Comparison of ENCODE assay signal across 1 cellular context in genomic region chr22:30667486-30668305, GRCh38.
A peak's percentile ranks its signal among the peaks of the same experiment; 100 is the strongest.
TF ChIP-seq lines count a peak whose summit lies in the region.

DUSP18 (minus strand) TSS chr22:30667875; CDS start chr22:30664003, 3,872 bp downstream.

TF ChIP-seq in GM12878, 131 proteins besides CTCF, POLR2A, EP300 and RAD21 (continued from another document and continues in another):
- TF ChIP-seq REST (IDR thresholded peaks at IDR 0.05; ENCODE audit: low read depth, low read length), result no peak
- TF ChIP-seq SIN3A (IDR thresholded peaks at IDR 0.05; ENCODE audit: low read depth, low read length), result peak; percentile 86
- peak; percentile 88 for TF ChIP-seq MXI1 (IDR thresholded peaks at IDR 0.05; ENCODE audit: low read depth, low read length)
- TF ChIP-seq NKRF (conservative IDR thresholded peaks at IDR 0.05), result peak; percentile 95
- TF ChIP-seq YBX1 (IDR thresholded peaks at IDR 0.05), result no peak
- TF ChIP-seq TCF7 (IDR thresholded peaks at IDR 0.05; ENCODE audit: borderline replicate concordance), result no peak
- TF ChIP-seq WRNIP1 (IDR thresholded peaks at IDR 0.05; ENCODE audit: borderline replicate concordance, low read depth, low read length), result no peak
- TF ChIP-seq IRF3 (IDR thresholded peaks at IDR 0.05), result no peak
- peak; percentile 95 for TF ChIP-seq BMI1 (IDR thresholded peaks at IDR 0.05; ENCODE audit: borderline replicate concordance)
- TF ChIP-seq MEF2B (IDR thresholded peaks at IDR 0.05; ENCODE audit: partially characterized antibody, poor library complexity, severe bottlenecking), result peak; percentile 51
- peak; percentile 83 for TF ChIP-seq HDGF (IDR thresholded peaks at IDR 0.05)
- no peak for TF ChIP-seq ATF7 (IDR thresholded peaks at IDR 0.05; ENCODE audit: low read depth)
- no peak for TF ChIP-seq ZNF274 (IDR thresholded peaks at IDR 0.05; ENCODE audit: insufficient read depth, insufficient read length)
- TF ChIP-seq SMAD1 (IDR thresholded peaks at IDR 0.05; ENCODE audit: low read depth, partially characterized antibody), result no peak
- peak; percentile 89 for TF ChIP-seq YY1 (IDR thresholded peaks at IDR 0.05; ENCODE audit: low read depth, low read length)
- TF ChIP-seq ZSCAN29 (IDR thresholded peaks at IDR 0.05), result no peak
- no peak for TF ChIP-seq ZBTB33 (IDR thresholded peaks at IDR 0.05)
- no peak for TF ChIP-seq ZBTB4 (CRISPR knock-in tag; IDR thresholded peaks at IDR 0.05)
- TF ChIP-seq CBX3 (IDR thresholded peaks at IDR 0.05; ENCODE audit: borderline replicate concordance, low read depth), result no peak
- TF ChIP-seq SMARCA5 (IDR thresholded peaks at IDR 0.05), result no peak
- TF ChIP-seq ESRRA (IDR thresholded peaks at IDR 0.05; ENCODE audit: low read length), result no peak
- TF ChIP-seq NFIC (IDR thresholded peaks at IDR 0.05; ENCODE audit: low read depth, low read length), result no peak
- no peak; the same call in 1 of the 2 replicates for TF ChIP-seq SPI1 (IDR thresholded peaks at IDR 0.05; ENCODE audit: borderline replicate concordance, insufficient read depth, low read depth, low read length)
- TF ChIP-seq ZBTB11 (CRISPR knock-in tag; IDR thresholded peaks at IDR 0.05), result no peak
- TF ChIP-seq BHLHE40 (IDR thresholded peaks at IDR 0.05; ENCODE audit: borderline replicate concordance in 1 of 2, low read depth in 2 of 2, low read length in 1 of 2), result peak in 1 of 2 experiments; percentile 36; a peak in 1 of 4 replicates
- no peak for TF ChIP-seq FOXM1 (IDR thresholded peaks at IDR 0.05; ENCODE audit: low read depth, low read length)
- TF ChIP-seq DPF2 (IDR thresholded peaks at IDR 0.05), result 0 out of 2 replicates have a peak, but pooled peaks have one; percentile 23
- no peak for TF ChIP-seq MYB (IDR thresholded peaks at IDR 0.05; ENCODE audit: borderline replicate concordance, low read depth, low read length)
- no peak for TF ChIP-seq CEBPZ (IDR thresholded peaks at IDR 0.05; ENCODE audit: low read depth, low read length)
- no peak for TF ChIP-seq BCLAF1 (IDR thresholded peaks at IDR 0.05)
- no peak for TF ChIP-seq BCL11A (IDR thresholded peaks at IDR 0.05; ENCODE audit: low read depth, low read length)
- TF ChIP-seq RAD51 (IDR thresholded peaks at IDR 0.05), result no peak
- no peak for TF ChIP-seq HDAC6 (IDR thresholded peaks at IDR 0.05; ENCODE audit: unreplicated experiment)
- no peak for TF ChIP-seq SREBF1 (IDR thresholded peaks at IDR 0.05; ENCODE audit: low read length)
- no peak for TF ChIP-seq MEF2A (IDR thresholded peaks at IDR 0.05; ENCODE audit: insufficient read depth, low read depth, low read length)
- peak; percentile 42 for TF ChIP-seq RELA (IDR thresholded peaks at IDR 0.05; ENCODE audit: borderline replicate concordance, partially characterized antibody)
- no peak for TF ChIP-seq SIX5 (IDR thresholded peaks at IDR 0.05; ENCODE audit: low read depth, low read length, severe bottlenecking)
